In the genomic region with DNA sequence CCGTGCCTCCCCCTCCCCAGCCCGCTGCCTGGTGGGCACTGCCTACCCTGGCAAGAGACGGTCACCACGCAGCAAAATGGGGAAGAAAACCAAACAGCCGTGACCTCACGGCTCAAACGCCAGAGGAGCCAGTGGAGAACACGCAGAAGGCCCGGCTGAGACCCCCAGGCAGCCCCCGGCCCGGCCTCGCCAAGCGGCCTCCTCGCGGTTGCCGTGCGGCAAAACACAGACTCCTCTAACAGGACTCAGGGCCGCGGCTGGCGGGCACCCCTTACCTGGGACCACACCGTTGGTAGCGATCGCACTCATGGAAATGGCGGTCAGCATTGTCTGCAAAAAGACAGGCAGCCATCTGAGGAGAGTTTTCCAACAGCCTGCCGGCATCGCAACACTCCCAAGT, we compare ENCODE assay signal across 3 cellular contexts.
"Had no signal": no experiment of that assay in that cellular context is flagged by ENCODE, and none has a peak within 500 bp of the region (broad histone marks: within the 10 kb centered on the region; RNA-seq: fewer than 3 reads in every experiment).

No MANE protein-coding gene starts in this region.

- ATAC-seq: GM12878 had no signal

- DNase-seq: GDM1, GF-D8 had no signal

- H3K4me3 ChIP-seq: GM12878 had no signal
